ENCODE assay signal across 16 cellular contexts in the genomic region with DNA sequence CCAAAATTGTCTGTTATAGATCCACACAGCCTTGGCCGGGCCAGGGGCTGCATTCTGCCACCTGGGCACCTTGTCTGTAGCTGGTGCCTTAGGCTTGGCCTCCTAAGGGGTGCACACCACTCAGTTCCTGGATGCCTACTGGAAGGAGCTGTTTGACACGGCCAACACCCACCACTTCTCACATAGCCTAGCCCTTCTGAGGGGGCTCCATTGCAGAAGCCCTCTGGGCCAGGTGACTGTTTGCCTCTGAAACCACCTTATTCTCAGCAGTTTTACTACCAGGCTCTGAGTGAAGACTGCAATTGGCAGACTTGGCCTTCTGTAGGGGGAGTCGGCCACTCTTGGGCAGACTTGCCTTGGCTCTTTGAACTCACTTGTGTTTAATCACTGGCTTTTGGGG. TPM values are rescaled to one million over a fixed set of nuclear protein-coding genes. Genes with fewer than 3 reads are reported as not detected.
A peak's percentile ranks its signal among the peaks of the same experiment; 100 is the strongest.
DNase-seq lines count a peak whose midpoint lies in the region; TF ChIP-seq lines count a peak whose summit lies in the region.
"Had no signal": no experiment of that assay in that cellular context is flagged by ENCODE, and none has a peak within 500 bp of the region (broad histone marks: within the 10 kb centered on the region; RNA-seq: fewer than 3 reads in every experiment).

No MANE protein-coding gene starts in this region.

- no peak overlapping the region for H3K4me3 ChIP-seq in breast epithelium
- H3K4me3 ChIP-seq: BLaER1, HAP-1, K562 had no signal

- H3K27me3 Mint-ChIP-seq in MCF 10A (ENCODE audit: insufficient read depth, unreplicated experiment) (no peaks in the 10 kb centered on the region), neural crest cell (ENCODE audit: low read depth) (no peaks in the 10 kb centered on the region), type B pancreatic cell (peaks cover 6% of the 10 kb centered on the region)

- peak overlapping the region; percentile 67 for H3K27ac Mint-ChIP-seq in MCF 10A (ENCODE audit: low read depth, unreplicated experiment)
- peak overlapping the region; percentile 36 for H3K27ac Mint-ChIP-seq in neural crest cell (ENCODE audit: unreplicated experiment)
- H3K27ac Mint-ChIP-seq in type B pancreatic cell: peak overlapping the region; percentile 93

- intact Hi-C loops in MCF 10A (cut with micrococcal nuclease) (no loop called here), breast epithelium (cut with DNase I; ENCODE audit: low total_unique reads) (no loop called here)

- no peaks in the 10 kb centered on the region for H3K9me3 ChIP-seq in breast epithelium
- H3K9me3 ChIP-seq: BLaER1, HAP-1 had no signal

- H3K4me1 ChIP-seq in breast epithelium: no peaks in the 10 kb centered on the region

- no peak overlapping the region for H3K4me3 Mint-ChIP-seq in MCF 10A (ENCODE audit: unreplicated experiment)
- no peak overlapping the region for H3K4me3 Mint-ChIP-seq in neural crest cell
- no peak overlapping the region for H3K4me3 Mint-ChIP-seq in type B pancreatic cell

- DNase-seq in MCF 10A (ENCODE audit: unreplicated experiment) (no peak), breast epithelium (ENCODE audit: low spot score in 2 of 2) (no peak), neural crest cell (ENCODE audit: low read depth, low spot score) (no peak), type B pancreatic cell (ENCODE audit: extremely low spot score, unreplicated experiment) (no peak), A172 (ENCODE audit: low spot score) (no peak), mucosa of gallbladder (ENCODE audit: low spot score) (no peak), NCI-H524 treated with DMSO at 0.1 percent for 48 hours (lab: John Stamatoyannopoulos, UW) (no peak)
- DNase-seq: AML-193, DND-41, GF-D8, GOT3 had no signal

- CTCF ChIA-PET in MCF 10A (lab: Yijun Ruan, JAX): no interaction called here

- H3K27ac ChIP-seq in breast epithelium (no peak overlapping the region), VCaP (peak overlapping the region; percentile 87; the same call in 1 of the 2 replicates)
- H3K27ac ChIP-seq: 22Rv1, BLaER1 had no signal

- H3K27me3 ChIP-seq in breast epithelium: no peaks in the 10 kb centered on the region
- H3K27me3 ChIP-seq: BLaER1 had no signal

- BruUV-seq in MCF 10A (replicated peaks; lab: Mats Ljungman, UMichigan): no TSS peak

- no peaks in the 10 kb centered on the region for H3K36me3 ChIP-seq in breast epithelium
- H3K36me3 ChIP-seq: BLaER1, HAP-1 had no signal

- POLR2A ChIA-PET in MCF 10A (lab: Yijun Ruan, JAX): interaction anchor here (0.8 kb wide), 2 partner anchors 9 to 22 kb away, joined by 3 read pairs; no protein-coding TSS in a partner anchor

- peaks cover 30% of the 10 kb centered on the region for H3K4me1 Mint-ChIP-seq in MCF 10A (ENCODE audit: insufficient read depth, unreplicated experiment)
- peaks cover 46% of the 10 kb centered on the region for H3K4me1 Mint-ChIP-seq in neural crest cell
- H3K4me1 Mint-ChIP-seq in type B pancreatic cell (ENCODE audit: unreplicated experiment): peaks cover 50% of the 10 kb centered on the region

- no peaks in the 10 kb centered on the region for H3K36me3 Mint-ChIP-seq in MCF 10A (ENCODE audit: insufficient read depth, unreplicated experiment)
- H3K36me3 Mint-ChIP-seq in neural crest cell (ENCODE audit: low read depth): no peaks in the 10 kb centered on the region
- peaks cover 26% of the 10 kb centered on the region for H3K36me3 Mint-ChIP-seq in type B pancreatic cell

- H3K9me3 Mint-ChIP-seq in MCF 10A (ENCODE audit: unreplicated experiment) (no peaks in the 10 kb centered on the region), neural crest cell (no peaks in the 10 kb centered on the region), type B pancreatic cell (peaks cover 4% of the 10 kb centered on the region)

- no peak for TF ChIP-seq POLR2A in breast epithelium (IDR thresholded peaks at IDR 0.05)

- no peak for TF ChIP-seq CTCF in MCF 10A (IDR thresholded peaks at IDR 0.05; ENCODE audit: unreplicated experiment)
- TF ChIP-seq CTCF in breast epithelium (IDR thresholded peaks at IDR 0.05): no peak
- no peak for TF ChIP-seq CTCF in VCaP (conservative IDR thresholded peaks at IDR 0.05)
- no peak for TF ChIP-seq CTCF in neural crest cell (conservative IDR thresholded peaks at IDR 0.05)
- TF ChIP-seq CTCF in type B pancreatic cell (conservative IDR thresholded peaks at IDR 0.05): no peak

RNA-seq across cellular contexts. Expression of gene EPHA4, which starts 39.5 kb away (rescaled TPM):
- 1.9 and 2.0 TPM in 2 replicates for total RNA-seq in MCF 10A (2022)
- total RNA-seq in breast epithelium: 10 to 100 TPM; 12.8 to 44.2 (median 18.6) TPM
- total RNA-seq in neural crest cell: 105 and 108 TPM in 2 replicates
- total RNA-seq in type B pancreatic cell (ENCODE audit: low replicate concordance): 78.3 and 82.4 TPM in 2 replicates
- 28.1 and 32.9 TPM in 2 replicates for total RNA-seq in A172 (2014; rRNA removed; shearing (Covaris generic))
- 9.0 TPM for total RNA-seq in mucosa of gallbladder

Comparison
In these comparisons a context has a peak if more than half of its experiments do, and no peak if none do; other contexts are left out.
1. H3K27ac Mint-ChIP-seq: peak in every context shown above with its lines; median percentile 93 in type B pancreatic cell; 67 in MCF 10A; 36 in neural crest cell.